In genomic region chr15:90680371-90680935, GRCh38 we compare ENCODE assay signal across 8 cellular contexts. TPM values are rescaled to one million over a fixed set of nuclear protein-coding genes. Genes with fewer than 3 reads are reported as not detected.
A peak's percentile ranks its signal among the peaks of the same experiment; 100 is the strongest.
DNase-seq lines count a peak whose midpoint lies in the region; ATAC-seq, FAIRE-seq and TF ChIP-seq lines count a peak whose summit lies in the region.

No MANE protein-coding gene starts in this region.

- no peaks in the 10 kb centered on the region for H3K27me3 ChIP-seq in PC-9 (ENCODE audit: insufficient read depth, low read depth)
- no peaks in the 10 kb centered on the region for H3K27me3 ChIP-seq in pancreas

- H3K9me3 ChIP-seq in PC-9 (ENCODE audit: insufficient read depth, low read depth) (no peaks in the 10 kb centered on the region), pancreas (no peaks in the 10 kb centered on the region)

- H3K27ac Mint-ChIP-seq in natural killer cell treated with Interleukin-12 subunit alpha and Interleukin-12 subunit beta and Interleukin-15 and Interleukin-18, amount 100 ng/mL, for 72 hours = no peak overlapping the region

- DNase-seq in COLO829 (ENCODE audit: low spot score) (peak; percentile 76), PC-9 (peak in 1 of 2 experiments; percentile 61), epithelial cell of prostate (ENCODE audit: low read depth, low spot score) (peak; percentile 62), pancreas (no peak), SKM-1 (lab: John Stamatoyannopoulos, UW; ENCODE audit: unreplicated experiment) (no peak), SIG-M5 treated with dmso at 0.1 percent for 504 hours (lab: John Stamatoyannopoulos, UW; ENCODE audit: unreplicated experiment) (no peak)
- DNase-seq in natural killer cell treated with Interleukin-12 subunit alpha and Interleukin-12 subunit beta and Interleukin-15 and Interleukin-18, amount 100 ng/mL, for 72 hours (ENCODE audit: low spot score) = no peak

- BruUV-seq in PC-9 (replicated peaks; lab: Mats Ljungman, UMichigan) = no TSS peak

- ATAC-seq in pancreas (peak in 3 of 4 donors; percentile 50 to 75 (median 69)), HG03521 (IDR thresholded peaks at IDR 0.05; ENCODE audit: unreplicated experiment) (no peak)
- ATAC-seq in natural killer cell treated with Interleukin-12 subunit alpha and Interleukin-12 subunit beta and Interleukin-15 and Interleukin-18, amount 100 ng/mL, for 72 hours = no peak

- H3K4me3 ChIP-seq in PC-9 (no peak overlapping the region), pancreas (no peak overlapping the region)

- H3K4me1 ChIP-seq in PC-9 (replicated peaks; ENCODE audit: insufficient read depth) (peaks cover 18% of the 10 kb centered on the region), pancreas (no peaks in the 10 kb centered on the region)

- peaks cover 6 to 18% of the 10 kb centered on the region in 2 donors for H3K4me1 Mint-ChIP-seq in natural killer cell treated with Interleukin-12 subunit alpha and Interleukin-12 subunit beta and Interleukin-15 and Interleukin-18, amount 100 ng/mL, for 72 hours (ENCODE audit: low read depth in 2 of 2)

- peaks cover 24% of the 10 kb centered on the region; the same call in 1 of the 2 replicates for H3F3A ChIP-seq in PC-9 (ENCODE audit: insufficient read depth, low read depth)

- H3K79me2 ChIP-seq in PC-9 (ENCODE audit: low read depth) = no peaks in the 10 kb centered on the region

- no peaks in the 10 kb centered on the region for H4K20me1 ChIP-seq in PC-9 (ENCODE audit: insufficient read depth)

- no peaks in the 10 kb centered on the region for H3K9me3 Mint-ChIP-seq in natural killer cell treated with Interleukin-12 subunit alpha and Interleukin-12 subunit beta and Interleukin-15 and Interleukin-18, amount 100 ng/mL, for 72 hours

- H3K27ac ChIP-seq in PC-9 (no peak overlapping the region), epithelial cell of prostate (no peak overlapping the region), pancreas (no peak overlapping the region)

- TF ChIP-seq CTCF in PC-9 (conservative IDR thresholded peaks at IDR 0.05) (no peak), pancreas (IDR thresholded peaks at IDR 0.05) (no peak)

- H3K36me3 Mint-ChIP-seq in natural killer cell treated with Interleukin-12 subunit alpha and Interleukin-12 subunit beta and Interleukin-15 and Interleukin-18, amount 100 ng/mL, for 72 hours = no peaks in the 10 kb centered on the region

- no peak overlapping the region for H2AFZ ChIP-seq in PC-9

- H3K4me2 ChIP-seq in PC-9 = peak overlapping the region; percentile 37

- CTCF ChIA-PET in PC-9 (lab: Charles Lee) = no interaction called here

- H3K27me3 Mint-ChIP-seq in natural killer cell treated with Interleukin-12 subunit alpha and Interleukin-12 subunit beta and Interleukin-15 and Interleukin-18, amount 100 ng/mL, for 72 hours = peaks cover 0 to 3% of the 10 kb centered on the region in 2 donors

- intact Hi-C loops in PC-9 (cut with micrococcal nuclease; ENCODE audit: unreplicated experiment) (no loop called here), pancreas (cut with DNase I) (no loop called here)

- 67 to 75% methylated on average over 6 of the region's 6 CpGs for WGBS in pancreas, 2 donors

- H3K36me3 ChIP-seq in PC-9 (ENCODE audit: low read depth) = no peaks in the 10 kb centered on the region
- H3K36me3 ChIP-seq in pancreas = no peaks in the 10 kb centered on the region

- H3K4me3 Mint-ChIP-seq in natural killer cell treated with Interleukin-12 subunit alpha and Interleukin-12 subunit beta and Interleukin-15 and Interleukin-18, amount 100 ng/mL, for 72 hours = no peak overlapping the region

- no peaks in the 10 kb centered on the region for H3K9me2 ChIP-seq in PC-9 (ENCODE audit: insufficient read depth)

- POLR2A ChIA-PET in PC-9 (lab: Charles Lee; ENCODE audit: unreplicated experiment) = no interaction called here

- FAIRE-seq in pancreas (lab: Jason Lieb, UNC) = no peak

RNA-seq across cellular contexts. Expression of gene BLM, which starts 36.7 kb away (rescaled TPM):
- 15.1 and 19.1 TPM in 2 replicates for total RNA-seq in PC-9 (2021)
- total RNA-seq in pancreas = 1 to 10 TPM in 1 of 6 donors, under 1 TPM in 4, not detected in 1; 0.12 to 1.1 (median 0.88) TPM
- polyA plus RNA-seq in pancreas = under 1 TPM; 0.54 to 0.65 TPM
- 10 to 100 TPM; 49.6 to 58.7 TPM for total RNA-seq in natural killer cell treated with Interleukin-12 subunit alpha and Interleukin-12 subunit beta and Interleukin-15 and Interleukin-18, amount 100 ng/mL, for 72 hours

Comparison
In these comparisons a context has a peak if more than half of its experiments do, and no peak if none do; other contexts are left out.
1. DNase-seq: peak in COLO829 (single experiment) and epithelial cell of prostate (single experiment); none in pancreas (0 of 6), SKM-1 (single experiment), natural killer cell treated with Interleukin-12 subunit alpha and Interleukin-12 subunit beta and Interleukin-15 and Interleukin-18, amount 100 ng/mL, for 72 hours (single experiment) and SIG-M5 treated with dmso at 0.1 percent for 504 hours (single experiment).
2. ATAC-seq: peak in pancreas (3 of 4); none in natural killer cell treated with Interleukin-12 subunit alpha and Interleukin-12 subunit beta and Interleukin-15 and Interleukin-18, amount 100 ng/mL, for 72 hours (0 of 2) and HG03521 (single experiment).